Comparison of ENCODE assay signal across 1 cellular context in the genomic region with DNA sequence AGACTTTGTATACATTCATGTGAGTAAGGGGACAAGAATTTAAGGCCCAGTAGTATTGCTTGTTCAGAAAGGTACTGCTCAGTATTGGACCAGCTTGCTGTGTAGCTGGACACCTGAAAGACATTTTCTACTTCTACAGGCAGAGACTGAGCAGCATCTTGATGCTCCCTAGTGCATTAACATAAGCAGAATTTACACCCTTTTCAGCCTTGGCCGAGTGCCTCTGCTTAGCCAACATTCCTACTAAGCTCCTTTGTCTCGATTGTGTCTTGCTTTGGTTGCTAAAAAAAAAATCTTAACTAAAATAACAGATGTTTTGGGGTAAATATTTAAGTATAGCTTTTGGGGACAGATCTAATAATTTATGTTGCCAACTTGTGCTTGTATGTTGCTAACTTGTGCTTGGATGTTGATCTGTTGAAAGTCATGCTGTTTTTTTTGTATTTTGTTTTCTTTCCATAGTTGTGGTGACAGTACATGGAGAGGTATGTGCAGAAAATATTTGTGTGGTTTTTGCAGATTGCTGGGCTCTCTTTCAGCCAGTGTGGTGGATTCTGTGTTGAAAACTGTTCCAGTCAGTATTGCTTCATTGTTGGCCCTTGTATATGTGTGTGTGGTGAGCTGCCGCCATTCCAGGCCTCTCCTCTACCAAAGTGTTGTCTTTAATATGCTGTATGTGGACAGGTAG.
TF ChIP-seq lines count a peak whose summit lies in the region.

No MANE protein-coding gene starts in this region.

TF ChIP-seq in GM23338, 12 proteins besides CTCF, POLR2A, EP300 and RAD21:
- no peak for TF ChIP-seq ZNF331 (CRISPR knock-in tag; IDR thresholded peaks at IDR 0.05; ENCODE audit: low read depth)
- TF ChIP-seq, protein P1, sequence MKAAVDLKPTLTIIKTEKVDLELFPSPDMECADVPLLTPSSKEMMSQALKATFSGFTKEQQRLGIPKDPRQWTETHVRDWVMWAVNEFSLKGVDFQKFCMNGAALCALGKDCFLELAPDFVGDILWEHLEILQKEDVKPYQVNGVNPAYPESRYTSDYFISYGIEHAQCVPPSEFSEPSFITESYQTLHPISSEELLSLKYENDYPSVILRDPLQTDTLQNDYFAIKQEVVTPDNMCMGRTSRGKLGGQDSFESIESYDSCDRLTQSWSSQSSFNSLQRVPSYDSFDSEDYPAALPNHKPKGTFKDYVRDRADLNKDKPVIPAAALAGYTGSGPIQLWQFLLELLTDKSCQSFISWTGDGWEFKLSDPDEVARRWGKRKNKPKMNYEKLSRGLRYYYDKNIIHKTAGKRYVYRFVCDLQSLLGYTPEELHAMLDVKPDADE (IDR thresholded peaks at IDR 0.05), result no peak
- TF ChIP-seq, protein P2, sequence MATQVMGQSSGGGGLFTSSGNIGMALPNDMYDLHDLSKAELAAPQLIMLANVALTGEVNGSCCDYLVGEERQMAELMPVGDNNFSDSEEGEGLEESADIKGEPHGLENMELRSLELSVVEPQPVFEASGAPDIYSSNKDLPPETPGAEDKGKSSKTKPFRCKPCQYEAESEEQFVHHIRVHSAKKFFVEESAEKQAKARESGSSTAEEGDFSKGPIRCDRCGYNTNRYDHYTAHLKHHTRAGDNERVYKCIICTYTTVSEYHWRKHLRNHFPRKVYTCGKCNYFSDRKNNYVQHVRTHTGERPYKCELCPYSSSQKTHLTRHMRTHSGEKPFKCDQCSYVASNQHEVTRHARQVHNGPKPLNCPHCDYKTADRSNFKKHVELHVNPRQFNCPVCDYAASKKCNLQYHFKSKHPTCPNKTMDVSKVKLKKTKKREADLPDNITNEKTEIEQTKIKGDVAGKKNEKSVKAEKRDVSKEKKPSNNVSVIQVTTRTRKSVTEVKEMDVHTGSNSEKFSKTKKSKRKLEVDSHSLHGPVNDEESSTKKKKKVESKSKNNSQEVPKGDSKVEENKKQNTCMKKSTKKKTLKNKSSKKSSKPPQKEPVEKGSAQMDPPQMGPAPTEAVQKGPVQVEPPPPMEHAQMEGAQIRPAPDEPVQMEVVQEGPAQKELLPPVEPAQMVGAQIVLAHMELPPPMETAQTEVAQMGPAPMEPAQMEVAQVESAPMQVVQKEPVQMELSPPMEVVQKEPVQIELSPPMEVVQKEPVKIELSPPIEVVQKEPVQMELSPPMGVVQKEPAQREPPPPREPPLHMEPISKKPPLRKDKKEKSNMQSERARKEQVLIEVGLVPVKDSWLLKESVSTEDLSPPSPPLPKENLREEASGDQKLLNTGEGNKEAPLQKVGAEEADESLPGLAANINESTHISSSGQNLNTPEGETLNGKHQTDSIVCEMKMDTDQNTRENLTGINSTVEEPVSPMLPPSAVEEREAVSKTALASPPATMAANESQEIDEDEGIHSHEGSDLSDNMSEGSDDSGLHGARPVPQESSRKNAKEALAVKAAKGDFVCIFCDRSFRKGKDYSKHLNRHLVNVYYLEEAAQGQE (IDR thresholded peaks at IDR 0.05; ENCODE audit: unreplicated experiment), result no peak
